ENCODE assay signal across 17 cellular contexts in the genomic region with DNA sequence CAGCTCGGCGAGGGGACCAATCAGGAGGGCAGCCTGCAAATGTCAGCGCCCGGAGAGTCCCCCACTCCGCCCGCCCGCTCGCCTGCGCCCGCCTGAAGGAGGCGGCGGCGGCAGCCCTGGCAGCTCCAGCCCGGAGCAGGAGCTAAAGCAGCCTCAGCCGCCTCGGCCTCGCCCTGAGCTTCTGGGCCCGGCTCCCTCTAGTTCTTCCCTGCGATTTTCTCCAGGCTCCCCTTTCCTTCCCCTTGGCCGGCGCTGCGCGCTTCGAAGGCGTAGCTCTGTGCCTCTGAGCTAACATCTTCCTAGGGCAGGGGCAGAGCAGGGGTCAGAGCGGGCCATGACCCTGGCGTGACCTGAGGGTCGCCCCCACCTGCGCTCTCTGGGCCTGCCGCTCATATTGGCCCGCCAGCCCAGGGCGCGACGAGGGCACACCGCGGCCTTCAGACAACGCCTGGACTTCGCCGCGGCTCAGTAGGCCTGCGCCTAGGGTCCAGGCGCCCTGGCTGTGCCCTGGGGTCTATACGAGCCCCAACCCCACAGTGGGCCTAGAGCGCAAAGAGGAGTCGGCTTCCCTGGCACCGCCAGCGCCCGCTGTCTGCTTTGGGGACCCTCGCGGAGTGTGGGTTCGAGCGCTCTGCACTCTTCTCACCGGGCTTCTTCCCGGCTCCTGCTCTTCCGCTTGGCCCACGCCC. TPM values are rescaled to one million over a fixed set of nuclear protein-coding genes. Genes with fewer than 3 reads are reported as not detected.
A peak's percentile ranks its signal among the peaks of the same experiment; 100 is the strongest.
DNase-seq lines count a peak whose midpoint lies in the region; ATAC-seq, FAIRE-seq and TF ChIP-seq lines count a peak whose summit lies in the region.
"Had no signal": no experiment of that assay in that cellular context is flagged by ENCODE, and none has a peak within 500 bp of the region (broad histone marks: within the 10 kb centered on the region; RNA-seq: fewer than 3 reads in every experiment).

No MANE protein-coding gene starts in this region.

- peak overlapping the region; percentile 61 for H3K27ac Mint-ChIP-seq in T-helper 17 cell

- H3K36me3 ChIP-seq in HepG2 (replicated peaks in 1 of 2; ENCODE audit: control insufficient read depth in 1 of 2, insufficient read depth in 2 of 2, low read length in 2 of 2), result no peaks in the 10 kb centered on the region
- H3K36me3 ChIP-seq in right lobe of liver, result no peaks in the 10 kb centered on the region
- no peaks in the 10 kb centered on the region for H3K36me3 ChIP-seq in upper lobe of right lung
- H3K36me3 ChIP-seq: prostate gland had no signal

- no peak for TF ChIP-seq POLR2A in HepG2 (IDR thresholded peaks at IDR 0.05; ENCODE audit: insufficient read depth in 1 of 2, low read depth in 2 of 2, low read length in 2 of 2)
- TF ChIP-seq POLR2A in right lobe of liver (IDR thresholded peaks at IDR 0.05), result no peak

- no peak overlapping the region for H3K4me3 Mint-ChIP-seq in T-helper 17 cell

- TF ChIP-seq CTCF in HepG2 (CRISPR knock-in tag; IDR thresholded peaks at IDR 0.05) (no peak), right lobe of liver (IDR thresholded peaks at IDR 0.05) (no peak), upper lobe of right lung (IDR thresholded peaks at IDR 0.05) (no peak)

- H3K36me3 Mint-ChIP-seq in T-helper 17 cell (ENCODE audit: low read depth), result peaks cover 3% of the 10 kb centered on the region

- H3K27me3 ChIP-seq in HepG2 (ENCODE audit: control insufficient read depth in 1 of 2, insufficient read depth in 2 of 2, low read length in 2 of 2) (peaks cover 6 to 76% of the 10 kb centered on the region in 2 experiments), right lobe of liver (peaks cover 51 to 89% of the 10 kb centered on the region in 2 donors), upper lobe of right lung (peaks cover 100% of the 10 kb centered on the region)

- intact Hi-C loops in HepG2 (cut with micrococcal nuclease; ENCODE audit: unreplicated experiment) (no loop called here), right lobe of liver (cut with DNase I) (no loop called here), upper lobe of right lung (cut with DNase I) (no loop called here)

- H3K4me3 ChIP-seq in HepG2 (replicated peaks in 1 of 3; ENCODE audit: insufficient read depth in 1 of 3, low read depth in 2 of 3, low read length in 3 of 3), result no peak overlapping the region
- no peak overlapping the region for H3K4me3 ChIP-seq in right lobe of liver
- no peak overlapping the region for H3K4me3 ChIP-seq in upper lobe of right lung
- H3K4me3 ChIP-seq: K562, prostate gland had no signal

- 0 out of 2 replicates have a peak, but pooled peaks cover 3% of the 10 kb centered on the region for H4K20me1 ChIP-seq in HepG2 (ENCODE audit: insufficient read depth, low read length)

- no peak for FAIRE-seq in HepG2 (lab: Jason Lieb, UNC)
- FAIRE-seq: astrocyte, GM12892, K562 had no signal

- no TSS peak for BruUV-seq in HepG2 (replicated peaks; lab: Mats Ljungman, UMichigan)

- no peaks in the 10 kb centered on the region for H3K9me3 ChIP-seq in HepG2 (ENCODE audit: low read length)
- H3K9me3 ChIP-seq in right lobe of liver, result no peaks in the 10 kb centered on the region
- peaks cover 25% of the 10 kb centered on the region for H3K9me3 ChIP-seq in T-helper 17 cell (ENCODE audit: control insufficient read depth, low read length, poor library complexity, severe bottlenecking)
- H3K9me3 ChIP-seq in upper lobe of right lung, result no peaks in the 10 kb centered on the region
- H3K9me3 ChIP-seq: prostate gland had no signal

- ATAC-seq in HepG2 (no peak), right lobe of liver (no peak), T-helper 17 cell (no peak), upper lobe of right lung (peak; percentile 33), GM21526 (IDR thresholded peaks at IDR 0.05; ENCODE audit: low FRiP score, unreplicated experiment) (no peak)
- ATAC-seq: K562, left lobe of liver had no signal

- CTCF ChIA-PET in HepG2 (lab: Yijun Ruan, JAX; ENCODE audit: low intra/inter-chr PET ratio, low total read pairs), result no interaction called here

- DNase-seq in HepG2 (ENCODE audit: low spot score) (no peak), right lobe of liver (no peak), T-helper 17 cell (no peak), iPS-NIHi11 (ENCODE audit: low spot score) (peak; percentile 80), upper lobe of right lung (no peak), COR-L47 (lab: John Stamatoyannopoulos, UW) (no peak), dedifferentiated amniotic fluid mesenchymal stem cell (ENCODE audit: extremely low spot score) (no peak)
- DNase-seq: NCI-H446, SIG-M5 had no signal

- no peak overlapping the region for H3K9ac ChIP-seq in HepG2 (ENCODE audit: insufficient read depth, low read depth, low read length)

- H3K4me1 ChIP-seq in HepG2 (ENCODE audit: insufficient read depth, low read length) (no peaks in the 10 kb centered on the region), right lobe of liver (peaks cover 0 to 4% (median 0%) of the 10 kb centered on the region in 4 donors), upper lobe of right lung (peaks cover 8% of the 10 kb centered on the region)
- H3K4me1 ChIP-seq: prostate gland had no signal

- WGBS in HepG2 (ENCODE audit: low lambda C conversion rate), result 73% methylated on average over 31 of the region's 56 CpGs
- 8% methylated on average over 21 of the region's 56 CpGs for WGBS in right lobe of liver (ENCODE audit: insufficient coverage, low coverage, low lambda C conversion rate, missing lambda C conversion rate)

- POLR2A ChIA-PET in HepG2 (lab: Yijun Ruan, JAX), result no interaction called here

- H2AFZ ChIP-seq in HepG2 (ENCODE audit: low read length), result no peak overlapping the region

- TF ChIP-seq EP300 in HepG2 (IDR thresholded peaks at IDR 0.05; ENCODE audit: low read depth in 2 of 2, low read length in 2 of 2) (no peak), HepG2 (CRISPR knock-in tag; IDR thresholded peaks at IDR 0.05; ENCODE audit: borderline replicate concordance) (no peak)

- peaks cover 74% of the 10 kb centered on the region for H3K27me3 Mint-ChIP-seq in T-helper 17 cell

- TF ChIP-seq RAD21 in HepG2 (CRISPR knock-in tag; IDR thresholded peaks at IDR 0.05), result no peak

- H3K4me2 ChIP-seq in HepG2 (ENCODE audit: low read depth, low read length), result no peak overlapping the region

- in situ Hi-C loops in HepG2 (cut with HindIII; ENCODE audit: extremely low pct_ligation_motif_present, low pct_unique_long_range_greater_than_20kb), result loop anchor here (5.0 kb wide), 1 partner anchor 67 kb away; no protein-coding TSS in a partner anchor

- H3K4me1 Mint-ChIP-seq in T-helper 17 cell, result peaks cover 11% of the 10 kb centered on the region

- H3K27ac ChIP-seq in HepG2 (ENCODE audit: extremely low read length, insufficient read depth, low read length), result no peak overlapping the region
- H3K27ac ChIP-seq in right lobe of liver, result no peak overlapping the region
- H3K27ac ChIP-seq in upper lobe of right lung, result no peak overlapping the region
- H3K27ac ChIP-seq: C4-2B, prostate gland had no signal

- H3K79me2 ChIP-seq in HepG2 (ENCODE audit: insufficient read depth, low read length), result no peaks in the 10 kb centered on the region

TF ChIP-seq in HepG2, 621 proteins besides CTCF, POLR2A, EP300 and RAD21 (continues in another document):
- TF ChIP-seq, protein P1, sequence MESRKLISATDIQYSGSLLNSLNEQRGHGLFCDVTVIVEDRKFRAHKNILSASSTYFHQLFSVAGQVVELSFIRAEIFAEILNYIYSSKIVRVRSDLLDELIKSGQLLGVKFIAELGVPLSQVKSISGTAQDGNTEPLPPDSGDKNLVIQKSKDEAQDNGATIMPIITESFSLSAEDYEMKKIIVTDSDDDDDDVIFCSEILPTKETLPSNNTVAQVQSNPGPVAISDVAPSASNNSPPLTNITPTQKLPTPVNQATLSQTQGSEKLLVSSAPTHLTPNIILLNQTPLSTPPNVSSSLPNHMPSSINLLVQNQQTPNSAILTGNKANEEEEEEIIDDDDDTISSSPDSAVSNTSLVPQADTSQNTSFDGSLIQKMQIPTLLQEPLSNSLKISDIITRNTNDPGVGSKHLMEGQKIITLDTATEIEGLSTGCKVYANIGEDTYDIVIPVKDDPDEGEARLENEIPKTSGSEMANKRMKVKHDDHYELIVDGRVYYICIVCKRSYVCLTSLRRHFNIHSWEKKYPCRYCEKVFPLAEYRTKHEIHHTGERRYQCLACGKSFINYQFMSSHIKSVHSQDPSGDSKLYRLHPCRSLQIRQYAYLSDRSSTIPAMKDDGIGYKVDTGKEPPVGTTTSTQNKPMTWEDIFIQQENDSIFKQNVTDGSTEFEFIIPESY (CRISPR knock-in tag; IDR thresholded peaks at IDR 0.05), result peak; percentile 55; the same call in 1 of the 2 replicates

RNA-seq across cellular contexts. Expression of gene OTP, which starts 0.4 kb away (rescaled TPM):
- not detected in 2 replicates for total RNA-seq in HepG2 (2016; rRNA removed; fragmentation: Illumina TruSeq; extraction: Trizol)
- not detected in 2 replicates for total RNA-seq in HepG2 (2016; cell fraction: cytosol; rRNA removed; fragmentation: Illumina TruSeq; extraction: Trizol; ENCODE audit: low read depth)
- not detected in 2 replicates for total RNA-seq in HepG2 (2016; cell fraction: insoluble cytoplasmic fraction; rRNA removed; fragmentation: Illumina TruSeq; extraction: Trizol)
- not detected in 2 replicates for total RNA-seq in HepG2 (2016; cell fraction: membrane; rRNA removed; fragmentation: Illumina TruSeq; extraction: Trizol)
- total RNA-seq in HepG2 (2016; cell fraction: nucleus; rRNA removed; fragmentation: Illumina TruSeq; extraction: Trizol), result not detected in 2 replicates
- polyA plus RNA-seq in HepG2 (2011; rRNA removed), result not detected in 2 replicates
- polyA plus RNA-seq in HepG2 (2011; cell fraction: cytosol; rRNA removed), result not detected in 2 replicates
- not detected in 2 replicates for polyA plus RNA-seq in HepG2 (2011; cell fraction: nucleus; rRNA removed)
- polyA plus RNA-seq in HepG2 (2012), result not detected in 2 replicates
- not detected in 2 replicates for polyA plus RNA-seq in HepG2 (2016; cell fraction: cytosol; fragmentation: Illumina TruSeq; extraction: Trizol; ENCODE audit: low read depth)
- not detected in 2 replicates for polyA plus RNA-seq in HepG2 (2016; cell fraction: insoluble cytoplasmic fraction; fragmentation: Illumina TruSeq; extraction: Trizol; ENCODE audit: low read depth)
- not detected in 2 replicates for polyA plus RNA-seq in HepG2 (2016; cell fraction: membrane; fragmentation: Illumina TruSeq; extraction: Trizol; ENCODE audit: low read depth)
- not detected in 2 replicates for polyA plus RNA-seq in HepG2 (2016; cell fraction: nucleus; fragmentation: Illumina TruSeq; extraction: Trizol; ENCODE audit: insufficient read depth, low read depth)
- polyA minus RNA-seq in HepG2 (2011; rRNA and poly(A)+ RNA removed; ENCODE audit: low replicate concordance), result not detected in 2 replicates
- not detected in 2 replicates for polyA minus RNA-seq in HepG2 (2011; cell fraction: cytosol; rRNA and poly(A)+ RNA removed)
- not detected in 2 replicates for polyA minus RNA-seq in HepG2 (2011; cell fraction: nucleus; rRNA and poly(A)+ RNA removed)
- not detected for total RNA-seq in right lobe of liver
- total RNA-seq in T-helper 17 cell, result not detected
- not detected for total RNA-seq in upper lobe of right lung
- total RNA-seq: left lobe of liver, prostate gland had no signal
- polyA plus RNA-seq: esophagus had no signal
